1 cellular context compared by ENCODE assay signal in genomic region chr11:119420631-119421030, GRCh38.
TF ChIP-seq lines count a peak whose summit lies in the region.

No MANE protein-coding gene starts in this region.

TF ChIP-seq in IMR-90, 13 proteins besides CTCF, POLR2A, EP300 and RAD21 (continued from another document):
- TF ChIP-seq FOS (IDR thresholded peaks at IDR 0.05; ENCODE audit: low read depth, low read length): no peak
- TF ChIP-seq CHD1 (IDR thresholded peaks at IDR 0.05; ENCODE audit: low read depth, low read length): no peak
- no peak for TF ChIP-seq CEBPB (IDR thresholded peaks at IDR 0.05; ENCODE audit: low read depth, low read length)
- TF ChIP-seq MAZ (IDR thresholded peaks at IDR 0.05; ENCODE audit: borderline replicate concordance, low read depth, low read length): no peak
- TF ChIP-seq RCOR1 (IDR thresholded peaks at IDR 0.05; ENCODE audit: insufficient replicate concordance, low read length): no peak
- TF ChIP-seq BHLHE40 (IDR thresholded peaks at IDR 0.05; ENCODE audit: low read depth, low read length): no peak
- TF ChIP-seq RFX5 (IDR thresholded peaks at IDR 0.05; ENCODE audit: low read depth, low read length): no peak
- TF ChIP-seq NFE2L2 (IDR thresholded peaks at IDR 0.05; ENCODE audit: low read depth, low read length): no peak
- TF ChIP-seq SMC3 (IDR thresholded peaks at IDR 0.05; ENCODE audit: low read depth, low read length): no peak
- no peak for TF ChIP-seq ELK1 (IDR thresholded peaks at IDR 0.05; ENCODE audit: borderline replicate concordance, low read depth, low read length)
